ENCODE assay signal across 21 cellular contexts in the genomic region with DNA sequence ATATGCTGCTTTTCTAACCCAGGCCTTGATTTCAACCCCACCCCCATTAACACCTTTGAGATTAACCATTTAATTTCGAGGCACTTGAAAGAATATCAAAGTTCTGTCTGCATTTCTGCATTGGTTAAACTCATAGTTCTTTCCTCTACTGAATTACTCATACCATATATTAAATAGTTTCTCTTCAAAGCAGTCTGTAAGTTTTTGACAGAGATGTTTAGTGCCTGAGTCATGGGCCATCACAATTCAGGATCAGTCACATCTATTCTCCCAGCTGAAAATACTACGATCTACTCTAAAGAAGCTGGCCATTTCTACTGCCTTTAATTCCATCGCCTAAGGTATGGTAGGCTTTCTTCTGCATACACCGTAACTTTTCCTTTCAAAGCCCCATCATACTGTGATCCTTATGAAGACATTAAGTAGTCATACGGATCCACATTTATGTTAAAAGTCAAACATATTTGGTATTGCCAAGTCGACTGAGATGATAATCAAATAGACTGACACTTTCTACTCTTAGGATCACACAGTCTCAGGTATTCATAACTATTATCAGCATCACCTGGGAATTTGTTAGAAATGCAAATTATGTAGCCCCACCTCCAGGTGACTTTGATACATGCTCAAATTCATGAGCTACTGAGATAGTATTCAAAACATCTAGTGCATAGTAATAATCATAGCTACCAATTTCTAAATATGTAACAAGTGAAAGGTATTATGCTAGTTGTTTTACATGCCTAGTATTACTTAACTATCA.
DNase-seq lines count a peak whose midpoint lies in the region; TF ChIP-seq lines count a peak whose summit lies in the region.
"Had no signal": no experiment of that assay in that cellular context is flagged by ENCODE, and none has a peak within 500 bp of the region (broad histone marks: within the 10 kb centered on the region; RNA-seq: fewer than 3 reads in every experiment).

No MANE protein-coding gene starts in this region.

- H3K4ac ChIP-seq in trophoblast cell (ENCODE audit: low read depth, low read length) = no peak overlapping the region

- no peak overlapping the region for H2AK5ac ChIP-seq in trophoblast cell (ENCODE audit: low read length)

- no peak overlapping the region for H2BK5ac ChIP-seq in trophoblast cell (ENCODE audit: low read depth, low read length, poor library complexity)

- CTCF ChIA-PET in GM10248 (lab: Yijun Ruan, JAX) = interaction anchor here (1.2 to 1.7 kb wide), 4 partner anchors 13 to 29 kb away, joined by 3 to 4 read pairs (median 4); no protein-coding TSS in a partner anchor

- no CpG with 5 or more reads among the region's 6 CpGs for WGBS in trophoblast cell (ENCODE audit: extremely low coverage, insufficient coverage, insufficient read length)

- no peak for TF ChIP-seq CTCF in epithelial cell of esophagus (IDR thresholded peaks at IDR 0.05; ENCODE audit: insufficient read depth, low read depth, low read length, missing control alignments)
- TF ChIP-seq CTCF in GM10248 (IDR thresholded peaks at IDR 0.05; ENCODE audit: control extremely low read depth, extremely low read depth, low read depth, missing control alignments) = no peak

- H3K14ac ChIP-seq in trophoblast cell (ENCODE audit: low read length) = no peak overlapping the region

- no peak overlapping the region for H3K18ac ChIP-seq in trophoblast cell (ENCODE audit: low read length)

- H3K23ac ChIP-seq in trophoblast cell (ENCODE audit: low read length) = no peak overlapping the region

- no peak overlapping the region for H4K8ac ChIP-seq in trophoblast cell (ENCODE audit: low read depth, low read length)

- POLR2A ChIA-PET in GM10248 (lab: Yijun Ruan, JAX) = no interaction called here

- no peak overlapping the region for H4K12ac ChIP-seq in trophoblast cell (ENCODE audit: low read depth, low read length)

- no peaks in the 10 kb centered on the region for H3K27me3 ChIP-seq in trophoblast cell (ENCODE audit: insufficient read depth, low read length)
- H3K27me3 ChIP-seq: neutrophil had no signal

- H4K91ac ChIP-seq in trophoblast cell (ENCODE audit: low read depth, low read length) = no peak overlapping the region

- H2BK120ac ChIP-seq in trophoblast cell (ENCODE audit: insufficient read depth, low read length, poor library complexity) = no peak overlapping the region

- H3K4me3 ChIP-seq in epithelial cell of esophagus (ENCODE audit: low read length) (no peak overlapping the region), trophoblast cell (ENCODE audit: low read depth, low read length) (no peak overlapping the region)
- H3K4me3 ChIP-seq: PC-9 had no signal

- H2BK12ac ChIP-seq in trophoblast cell (ENCODE audit: low read length) = no peak overlapping the region

- no peaks in the 10 kb centered on the region for H3K79me2 ChIP-seq in trophoblast cell (ENCODE audit: control insufficient read depth, insufficient read depth, low read length, poor library complexity)

- no peak overlapping the region for H3K27ac ChIP-seq in trophoblast cell (ENCODE audit: low read depth, low read length)
- H3K27ac ChIP-seq: neutrophil, PC-9 had no signal

- no peak overlapping the region for H3K9ac ChIP-seq in trophoblast cell (ENCODE audit: low read length)
- H3K9ac ChIP-seq: SK-N-SH had no signal

- DNase-seq in EL (peak; percentile 83), NCI-H526 (lab: John Stamatoyannopoulos, UW) (peak; percentile 21 to 54), epithelial cell of esophagus (ENCODE audit: low read depth) (peak; percentile 76), trophoblast cell (peak; percentile 39 to 82), GM10248 (ENCODE audit: extremely low spot score) (no peak), NCI-H2107 (lab: John Stamatoyannopoulos, UW) (no peak)
- no peak for DNase-seq in activated CD4-positive, alpha-beta T cell treated with anti-CD3 and anti-CD28 coated beads, Interleukin-2, amount 50 U/mL, for 4 hours
- DNase-seq in effector CD8-positive, alpha-beta T cell (lab: John Stamatoyannopoulos, UW) = no peak
- DNase-seq: activated CD4-positive, alpha-beta T cell treated with anti-CD3 and anti-CD28 coated beads for 48 hours; COR-L47; H7; Karpas-422; left colon; NCI-H1105 treated with DMSO at 0.1 percent for 48 hours; NCI-H2171; NCI-H774; PC-9; right cardiac atrium; SK-N-SH; stimulated activated naive CD8-positive, alpha-beta T cell treated with anti-CD3 and anti-CD28 coated beads, Interleukin-15, amount 100 ng/mL, for 72 hours had no signal

- no peak overlapping the region for H2AFZ ChIP-seq in trophoblast cell (ENCODE audit: insufficient read depth, low read length, poor library complexity)
- H2AFZ ChIP-seq: PC-9 had no signal

- H3K9me3 ChIP-seq in trophoblast cell (ENCODE audit: insufficient read depth, low read depth, low read length) = no peaks in the 10 kb centered on the region
- H3K9me3 ChIP-seq: neutrophil, SK-N-SH had no signal

- H3K36me3 ChIP-seq in trophoblast cell (ENCODE audit: control insufficient read depth in 1 of 2, insufficient read depth in 2 of 2, low read length in 2 of 2) = no peaks in the 10 kb centered on the region
- H3K36me3 ChIP-seq: neutrophil had no signal

- no peaks in the 10 kb centered on the region for H3K4me1 ChIP-seq in trophoblast cell (ENCODE audit: control insufficient read depth in 1 of 2, insufficient read depth in 2 of 2, low read length in 2 of 2)

- H3K79me1 ChIP-seq in trophoblast cell (ENCODE audit: low read length) = no peaks in the 10 kb centered on the region

- H3K4me2 ChIP-seq in trophoblast cell (ENCODE audit: low read length) = no peak overlapping the region
- H3K4me2 ChIP-seq: PC-9, SK-N-SH had no signal

Comparison
In these comparisons a context has a peak if more than half of its experiments do, and no peak if none do; other contexts are left out.
1. DNase-seq: peak in EL (single experiment), NCI-H526 (2 of 2), epithelial cell of esophagus (single experiment) and trophoblast cell (2 of 2); none in activated CD4-positive, alpha-beta T cell treated with anti-CD3 and anti-CD28 coated beads, Interleukin-2, amount 50 U/mL, for 4 hours (0 of 2), GM10248 (single experiment), NCI-H2107 (single experiment) and effector CD8-positive, alpha-beta T cell (single experiment).